ENCODE assay signal across 8 cellular contexts in the genomic region with DNA sequence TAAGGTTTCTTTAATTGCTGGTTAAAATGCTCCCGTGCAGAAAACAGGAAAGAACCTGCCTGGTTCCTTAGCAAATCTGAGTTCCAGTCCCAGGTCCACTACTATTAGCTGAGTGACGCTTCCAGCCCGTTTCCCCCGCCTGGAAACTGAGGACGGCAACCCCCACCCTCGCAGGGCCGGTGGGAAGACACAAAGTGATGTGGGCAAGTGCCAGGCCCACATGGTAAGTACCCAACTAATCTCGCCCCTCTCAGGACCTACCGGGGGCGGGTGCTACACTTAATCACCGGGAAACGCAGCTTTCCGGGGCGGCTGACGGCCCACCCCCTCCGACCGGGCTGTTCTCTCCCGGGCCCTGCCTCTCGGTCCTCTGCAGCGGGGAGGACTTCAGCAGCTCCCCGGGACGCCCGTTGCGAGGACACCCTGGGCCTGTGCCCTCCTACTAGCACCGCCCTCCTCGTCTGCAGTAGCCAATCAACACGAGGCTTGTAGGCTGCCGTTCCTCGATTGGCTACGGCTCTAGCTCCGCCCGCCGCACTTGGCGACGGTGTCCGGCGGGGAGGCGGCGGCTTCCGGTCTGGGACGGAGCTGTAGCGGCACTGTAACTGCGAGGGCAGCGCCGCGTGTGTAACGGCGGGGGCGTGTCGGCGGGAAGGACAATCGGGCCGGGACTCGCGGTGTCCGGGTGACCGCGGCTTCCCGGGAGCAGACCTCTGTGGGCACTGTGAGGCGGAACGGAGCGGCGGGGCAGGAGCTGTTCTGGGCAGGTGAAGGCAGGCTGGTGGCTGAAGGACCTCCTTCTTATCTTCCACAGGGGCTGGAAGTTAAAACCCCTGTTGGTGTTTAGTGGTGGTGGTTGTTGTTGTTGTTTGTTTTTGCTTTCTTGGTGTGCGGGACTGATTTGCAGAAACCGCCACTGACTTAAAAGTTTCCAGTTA. TPM values are rescaled to one million over a fixed set of nuclear protein-coding genes. Genes with fewer than 3 reads are reported as not detected.
DNase-seq lines count a peak whose midpoint lies in the region; ATAC-seq and TF ChIP-seq lines count a peak whose summit lies in the region.

ZBTB9 (plus strand) TSS at position 568 of the 938 bp plus-strand sequence. CDS start 525 bp downstream, outside the sequence.

- H3K79me2 ChIP-seq in OCI-LY3 (ENCODE audit: low read length) = peaks cover 17% of the 10 kb centered on the region

- peaks cover 5% of the 10 kb centered on the region for H3K36me3 ChIP-seq in OCI-LY3 (replicated peaks; ENCODE audit: low read depth, low read length)

- peak within 1 kb of the TSS; percentile 88 for H3K4me2 ChIP-seq in OCI-LY3 (ENCODE audit: low read length)

- H3K4me1 ChIP-seq in OCI-LY3 (ENCODE audit: low read length) (peaks cover 6% of the 10 kb centered on the region; the same call in 1 of the 2 replicates), mononuclear cell (ENCODE audit: insufficient read depth, low read length) (peaks cover 47% of the 10 kb centered on the region)

- no peaks in the 10 kb centered on the region for H4K20me1 ChIP-seq in OCI-LY3 (ENCODE audit: insufficient read depth, low read length)

- TF ChIP-seq CTCF in OCI-LY3 (IDR thresholded peaks at IDR 0.05; ENCODE audit: low read depth, low read length) (no peak), epithelial cell of esophagus (IDR thresholded peaks at IDR 0.05; ENCODE audit: insufficient read depth, low read depth, low read length, missing control alignments) (no peak)

- 0 out of 2 replicates have a peak within 1 kb of the TSS, but pooled peaks have one; percentile 5 for H3K27ac ChIP-seq in OCI-LY3 (ENCODE audit: low read length)

- peak within 1 kb of the TSS; percentile 94 for H3K4me3 ChIP-seq in OCI-LY3 (ENCODE audit: low read length)
- H3K4me3 ChIP-seq in epithelial cell of esophagus (ENCODE audit: low read length) = peak within 1 kb of the TSS; percentile 95
- peak within 1 kb of the TSS; percentile 80 for H3K4me3 ChIP-seq in mononuclear cell (ENCODE audit: low read length)

- H3K9me3 ChIP-seq in OCI-LY3 (ENCODE audit: insufficient read depth, low read length) (no peaks in the 10 kb centered on the region), mononuclear cell (ENCODE audit: low read depth, low read length) (no peaks in the 10 kb centered on the region)

- DNase-seq in DMS 273 treated with DMSO at 0.1 percent for 48 hours (lab: John Stamatoyannopoulos, UW) (peak; percentile 91), HuH-7.5 (ENCODE audit: low spot score) (peak; percentile 97), activated T-cell treated with anti-CD3 and anti-CD28 coated beads for 1 hour (ENCODE audit: low read depth) (peak; percentile 84), epithelial cell of esophagus (ENCODE audit: low read depth) (peak; percentile 98)
- peak; percentile 91 to 92 for DNase-seq in stimulated activated CD8-positive, alpha-beta memory T cell treated with anti-CD3 and anti-CD28 coated beads, Interleukin-2, amount 100 ng/mL, for 48 hours (ENCODE audit: low read depth in 2 of 2)

- peak within 1 kb of the TSS; percentile 85 for H3K9ac ChIP-seq in OCI-LY3 (ENCODE audit: low read length)

- no peaks in the 10 kb centered on the region for H3K27me3 ChIP-seq in OCI-LY3 (ENCODE audit: low read depth, low read length)
- no peaks in the 10 kb centered on the region for H3K27me3 ChIP-seq in mononuclear cell (ENCODE audit: insufficient read depth, low read length)

- H2AFZ ChIP-seq in OCI-LY3 (ENCODE audit: low read depth, low read length) = 0 out of 2 replicates have a peak within 1 kb of the TSS, but pooled peaks have one; percentile 50

- peak; percentile 96 for ATAC-seq in GM21528 (IDR thresholded peaks at IDR 0.05; ENCODE audit: low FRiP score, unreplicated experiment)

RNA-seq across cellular contexts. Expression of gene ZBTB9, which starts in this region (rescaled TPM):
- total RNA-seq in mononuclear cell = 3.5 TPM

Comparison
In these comparisons a context has a peak if more than half of its experiments do, and no peak if none do; other contexts are left out.
1. Peak in every context shown above with its lines: DNase-seq, ATAC-seq, H3K4me3 ChIP-seq and H3K27ac ChIP-seq.